Comparison of ENCODE assay signal across 8 cellular contexts in the genomic region with DNA sequence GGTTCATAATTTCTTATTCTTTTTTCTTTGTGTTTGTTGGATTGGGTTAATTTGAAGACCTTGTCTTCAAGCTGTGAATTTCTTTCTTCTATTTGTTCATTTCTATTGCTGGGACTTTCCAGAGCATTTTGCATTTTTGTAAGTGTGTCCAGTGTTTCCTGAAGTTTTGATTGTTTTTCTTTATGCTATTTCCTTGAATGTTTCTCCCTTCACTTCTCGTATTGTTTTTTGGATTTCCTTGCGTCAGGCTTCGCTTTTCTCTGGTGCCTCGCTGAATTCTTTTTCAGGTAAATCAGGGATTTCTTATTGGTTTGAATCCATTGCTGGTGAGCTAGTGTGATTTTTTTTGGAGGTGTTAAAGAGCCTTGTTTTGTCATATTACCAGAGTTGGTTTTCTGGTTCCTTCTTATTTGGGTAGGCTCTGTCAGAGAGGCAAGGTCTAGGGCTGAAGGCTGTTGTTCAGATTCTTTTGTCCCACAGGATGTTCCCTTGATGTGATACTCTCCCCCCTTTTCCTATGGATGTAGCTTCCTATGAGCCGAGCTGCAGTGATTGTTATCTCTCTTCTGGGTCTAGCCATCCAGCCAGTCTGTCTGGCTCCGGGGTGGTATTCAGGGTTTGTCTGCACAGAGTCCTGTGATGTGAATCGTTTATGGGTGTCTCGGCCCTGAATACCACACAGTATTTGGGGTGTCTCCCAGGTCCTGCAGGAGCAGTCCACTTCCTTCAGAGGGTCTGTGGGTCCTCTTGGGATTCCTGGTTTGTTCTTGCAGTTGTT. TPM values are rescaled to one million over a fixed set of nuclear protein-coding genes. Genes with fewer than 3 reads are reported as not detected.
A peak's percentile ranks its signal among the peaks of the same experiment; 100 is the strongest.
DNase-seq lines count a peak whose midpoint lies in the region; ATAC-seq and TF ChIP-seq lines count a peak whose summit lies in the region.
"Not testable (repeated sequence)": the region's sequence is repeated elsewhere in the genome, so short reads cannot be mapped to it uniquely, and the experiment has no call there.

No MANE protein-coding gene starts in this region.

- H3K4me3 Mint-ChIP-seq in CD4-positive, alpha-beta memory T cell = peak overlapping the region in 1 of 8 donors; percentile 49
- H3K4me3 Mint-ChIP-seq in GM23338; activated T-helper 1 cell treated with anti-CD3 and anti-CD28 coated beads, Interleukin-12 subunit alpha, Interleukin-12 subunit beta, Interleukin-2, Interleukin-4 antibody, amounts not matched to agents 30 ng/mL and 10 ng/mL and 1 ng/mL, durations not matched to agents 14 hours and 24 hours and 36 hours; natural killer cell: not testable (repeated sequence)
- peak overlapping the region; percentile 8 to 36 for H3K4me3 Mint-ChIP-seq in stimulated activated naive CD8-positive, alpha-beta T cell treated with anti-CD3 and anti-CD28 coated beads, Interleukin-15, amount 100 ng/mL, for 72 hours

- H3K9me3 Mint-ChIP-seq in CD4-positive, alpha-beta memory T cell; GM23338; natural killer cell: not testable (repeated sequence)
- peaks cover 17% of the 10 kb centered on the region for H3K9me3 Mint-ChIP-seq in activated T-helper 1 cell treated with anti-CD3 and anti-CD28 coated beads, Interleukin-12 subunit alpha, Interleukin-12 subunit beta, Interleukin-2, Interleukin-4 antibody, amounts not matched to agents 30 ng/mL and 10 ng/mL and 1 ng/mL, durations not matched to agents 14 hours and 24 hours and 36 hours
- peaks cover 7 to 25% of the 10 kb centered on the region in 2 donors for H3K9me3 Mint-ChIP-seq in stimulated activated naive CD8-positive, alpha-beta T cell treated with anti-CD3 and anti-CD28 coated beads, Interleukin-15, amount 100 ng/mL, for 72 hours

- not testable (repeated sequence) for TF ChIP-seq EP300 in SK-N-SH (IDR thresholded peaks at IDR 0.05; ENCODE audit: borderline replicate concordance in 1 of 2, low read depth in 1 of 2, low read length in 1 of 2)

- DNase-seq in CD4-positive, alpha-beta memory T cell; GM23338 (ENCODE audit: low spot score); activated T-helper 1 cell treated with anti-CD3 and anti-CD28 coated beads, Interleukin-12 subunit alpha, Interleukin-12 subunit beta, Interleukin-2, Interleukin-4 antibody, amounts not matched to agents 30 ng/mL and 10 ng/mL and 1 ng/mL, durations not matched to agents 14 hours and 24 hours and 36 hours (ENCODE audit: low spot score); natural killer cell; stimulated activated naive CD8-positive, alpha-beta T cell treated with anti-CD3 and anti-CD28 coated beads, Interleukin-15, amount 100 ng/mL, for 72 hours: not testable (repeated sequence)
- DNase-seq in SK-N-SH = peak; percentile 50
- peak; percentile 5 for DNase-seq in choroid plexus epithelial cell (ENCODE audit: low read depth)
- peak; percentile 80 for DNase-seq in islet precursor cell

- H3K4me2 ChIP-seq in GM23338 = not testable (repeated sequence)
- peak overlapping the region; percentile 73 for H3K4me2 ChIP-seq in SK-N-SH

- not testable (repeated sequence) for TF ChIP-seq CTCF in GM23338 (conservative IDR thresholded peaks at IDR 0.05; ENCODE audit: low read depth in 2 of 2); SK-N-SH (IDR thresholded peaks at IDR 0.05); choroid plexus epithelial cell (conservative IDR thresholded peaks at IDR 0.05; ENCODE audit: low read depth, low read length); natural killer cell (IDR thresholded peaks at IDR 0.05)

- H3K27me3 ChIP-seq in CD4-positive, alpha-beta memory T cell (ENCODE audit: insufficient read depth, low read length); GM23338 (ENCODE audit: insufficient read depth); SK-N-SH (ENCODE audit: insufficient read depth): not testable (repeated sequence)

- H3F3A ChIP-seq in GM23338 (replicated peaks; ENCODE audit: low read depth); SK-N-SH (replicated peaks; ENCODE audit: insufficient read depth): not testable (repeated sequence)

- not testable (repeated sequence) for H3K36me3 ChIP-seq in CD4-positive, alpha-beta memory T cell (ENCODE audit: insufficient read depth, low read length); GM23338 (ENCODE audit: insufficient read depth)
- peaks cover 0 to 13% of the 10 kb centered on the region in 2 experiments for H3K36me3 ChIP-seq in SK-N-SH (replicated peaks in 1 of 2; ENCODE audit: control insufficient read depth in 1 of 2, insufficient read depth in 2 of 2, low read length in 1 of 2)

- H3K9me3 ChIP-seq in CD4-positive, alpha-beta memory T cell (ENCODE audit: control insufficient read depth in 1 of 2, low read length in 2 of 2); SK-N-SH: not testable (repeated sequence)

- intact Hi-C loops in CD4-positive, alpha-beta memory T cell (cut with micrococcal nuclease); natural killer cell (cut with micrococcal nuclease): not testable (repeated sequence)
- intact Hi-C loops in activated T-helper 1 cell treated with anti-CD3 and anti-CD28 coated beads, Interleukin-12 subunit alpha, Interleukin-12 subunit beta, Interleukin-2, Interleukin-4 antibody, amounts not matched to agents 30 ng/mL and 10 ng/mL and 1 ng/mL, durations not matched to agents 14 hours and 24 hours and 36 hours (cut with micrococcal nuclease) = loop anchor here (5.0 kb wide), 2 partner anchors 55 to 270 kb away; a partner anchor contains a TSS

- CTCF ChIA-PET in CD4-positive, alpha-beta memory T cell (lab: Charles Lee; ENCODE audit: partially characterized antibody) = interaction anchor here (1.2 kb wide), 1 partner anchor 42 kb away, joined by 3 read pairs; no protein-coding TSS in a partner anchor
- CTCF ChIA-PET in SK-N-SH (lab: Yijun Ruan, JAX) = interaction anchor here (0.7 to 1.3 kb wide), 2 partner anchors 54 to 112 kb away, joined by 3 read pairs; no protein-coding TSS in a partner anchor

- H3K4me1 Mint-ChIP-seq in CD4-positive, alpha-beta memory T cell = peaks cover 35 to 53% (median 46%) of the 10 kb centered on the region in 4 donors
- H3K4me1 Mint-ChIP-seq in GM23338 = not testable (repeated sequence)
- H3K4me1 Mint-ChIP-seq in activated T-helper 1 cell treated with anti-CD3 and anti-CD28 coated beads, Interleukin-12 subunit alpha, Interleukin-12 subunit beta, Interleukin-2, Interleukin-4 antibody, amounts not matched to agents 30 ng/mL and 10 ng/mL and 1 ng/mL, durations not matched to agents 14 hours and 24 hours and 36 hours (ENCODE audit: low read depth) = peaks cover 58% of the 10 kb centered on the region
- peaks cover 33 to 40% of the 10 kb centered on the region in 2 donors for H3K4me1 Mint-ChIP-seq in natural killer cell
- peaks cover 65% of the 10 kb centered on the region for H3K4me1 Mint-ChIP-seq in stimulated activated naive CD8-positive, alpha-beta T cell treated with anti-CD3 and anti-CD28 coated beads, Interleukin-15, amount 100 ng/mL, for 72 hours

- ATAC-seq in GM23338; natural killer cell; stimulated activated naive CD8-positive, alpha-beta T cell treated with anti-CD3 and anti-CD28 coated beads, Interleukin-15, amount 100 ng/mL, for 72 hours: not testable (repeated sequence)

- 66% methylated on average over 8 of the region's 8 CpGs for WGBS in SK-N-SH (ENCODE audit: low lambda C conversion rate)

- POLR2A ChIA-PET in CD4-positive, alpha-beta memory T cell (lab: Charles Lee; ENCODE audit: partially characterized antibody) = interaction anchor here (1.1 to 4.5 kb wide), 2 partner anchors 22 to 235 kb away, joined by 4 to 22 read pairs; a partner anchor contains a TSS
- POLR2A ChIA-PET in SK-N-SH (lab: Yijun Ruan, JAX) = not testable (repeated sequence)

- peaks cover 29% of the 10 kb centered on the region for H3K4me1 ChIP-seq in CD4-positive, alpha-beta memory T cell (ENCODE audit: insufficient read depth, low read length)
- H3K4me1 ChIP-seq in GM23338 (ENCODE audit: insufficient read depth) = not testable (repeated sequence)
- H3K4me1 ChIP-seq in SK-N-SH (ENCODE audit: control insufficient read depth in 1 of 2, insufficient read depth in 2 of 2, low read depth in 1 of 2, low read length in 1 of 2) = peaks cover 7 to 12% of the 10 kb centered on the region in 2 experiments; a peak in 3 of 4 replicates

- H3K4me3 ChIP-seq in CD4-positive, alpha-beta memory T cell (ENCODE audit: low read length in 2 of 2); GM23338; SK-N-SH (ENCODE audit: low read depth in 2 of 2, low read length in 1 of 2); choroid plexus epithelial cell (ENCODE audit: low read depth, low read length): not testable (repeated sequence)

- H3K27me3 Mint-ChIP-seq in CD4-positive, alpha-beta memory T cell; GM23338 (ENCODE audit: insufficient read depth, low read depth, poor library complexity); activated T-helper 1 cell treated with anti-CD3 and anti-CD28 coated beads, Interleukin-12 subunit alpha, Interleukin-12 subunit beta, Interleukin-2, Interleukin-4 antibody, amounts not matched to agents 30 ng/mL and 10 ng/mL and 1 ng/mL, durations not matched to agents 14 hours and 24 hours and 36 hours (ENCODE audit: insufficient read depth); natural killer cell (ENCODE audit: low read depth in 2 of 2); stimulated activated naive CD8-positive, alpha-beta T cell treated with anti-CD3 and anti-CD28 coated beads, Interleukin-15, amount 100 ng/mL, for 72 hours: not testable (repeated sequence)

- peak overlapping the region in 4 of 7 donors; percentile 45 to 66 (median 59) for H3K27ac Mint-ChIP-seq in CD4-positive, alpha-beta memory T cell
- peak overlapping the region; percentile 43; the same call in 1 of the 2 replicates for H3K27ac Mint-ChIP-seq in GM23338
- H3K27ac Mint-ChIP-seq in activated T-helper 1 cell treated with anti-CD3 and anti-CD28 coated beads, Interleukin-12 subunit alpha, Interleukin-12 subunit beta, Interleukin-2, Interleukin-4 antibody, amounts not matched to agents 30 ng/mL and 10 ng/mL and 1 ng/mL, durations not matched to agents 14 hours and 24 hours and 36 hours = peak overlapping the region; percentile 13
- H3K27ac Mint-ChIP-seq in natural killer cell = peak overlapping the region; percentile 67 to 90
- H3K27ac Mint-ChIP-seq in stimulated activated naive CD8-positive, alpha-beta T cell treated with anti-CD3 and anti-CD28 coated beads, Interleukin-15, amount 100 ng/mL, for 72 hours = peak overlapping the region; percentile 32 to 68

- H3K36me3 Mint-ChIP-seq in CD4-positive, alpha-beta memory T cell = not testable (repeated sequence)
- H3K36me3 Mint-ChIP-seq in GM23338 (ENCODE audit: low read depth) (peaks cover 42% of the 10 kb centered on the region), natural killer cell (peaks cover 16% of the 10 kb centered on the region)
- H3K36me3 Mint-ChIP-seq in activated T-helper 1 cell treated with anti-CD3 and anti-CD28 coated beads, Interleukin-12 subunit alpha, Interleukin-12 subunit beta, Interleukin-2, Interleukin-4 antibody, amounts not matched to agents 30 ng/mL and 10 ng/mL and 1 ng/mL, durations not matched to agents 14 hours and 24 hours and 36 hours (ENCODE audit: low read depth) = peaks cover 43% of the 10 kb centered on the region

- H3K27ac ChIP-seq in CD4-positive, alpha-beta memory T cell (ENCODE audit: low read depth, low read length); GM23338 (ENCODE audit: low read depth): not testable (repeated sequence)
- H3K27ac ChIP-seq in SK-N-SH (ENCODE audit: low read depth in 2 of 2, low read length in 1 of 2) = peak overlapping the region; percentile 55 to 85

- peak overlapping the region; percentile 12; the same call in 1 of the 2 replicates for H3K9ac ChIP-seq in SK-N-SH

- H3K79me2 ChIP-seq in GM23338 (replicated peaks; ENCODE audit: insufficient read depth) (peaks cover 49% of the 10 kb centered on the region), SK-N-SH (ENCODE audit: insufficient read depth) (peaks cover 20% of the 10 kb centered on the region)

- not testable (repeated sequence) for H4K20me1 ChIP-seq in GM23338 (replicated peaks; ENCODE audit: insufficient read depth); SK-N-SH (ENCODE audit: insufficient read depth)

- not testable (repeated sequence) for H3K9me2 ChIP-seq in GM23338 (ENCODE audit: insufficient read depth); SK-N-SH

- not testable (repeated sequence) for TF ChIP-seq RAD21 in SK-N-SH (IDR thresholded peaks at IDR 0.05; ENCODE audit: low read length)

- not testable (repeated sequence) for H2AFZ ChIP-seq in GM23338
- H2AFZ ChIP-seq in SK-N-SH (ENCODE audit: low read depth) = peak overlapping the region; percentile 65

RNA-seq across cellular contexts. Expression of a gene that starts 21.0 kb away (rescaled TPM):
- under 1 TPM; 0.67 to 0.86 TPM for total RNA-seq in CD4-positive, alpha-beta memory T cell
- polyA plus RNA-seq in CD4-positive, alpha-beta memory T cell = 1 to 10 TPM in 1 of 2 donors, not detected in 1; 2.4 TPM
- 48.9 and 53.0 TPM in 2 replicates for total RNA-seq in GM23338 (2014; rRNA removed; shearing (Covaris generic))
- 16.5 and 19.5 TPM in 2 replicates for polyA plus RNA-seq in GM23338 (2016; fragmentation: Nextera tagmentation; extraction: Ambion mirVana)
- 4.4 and 4.5 TPM in 2 replicates for polyA plus RNA-seq in SK-N-SH (2012; rRNA removed)
- polyA plus RNA-seq in SK-N-SH (2012; cell fraction: cytosol; rRNA removed) = 4.8 and 6.4 TPM in 2 replicates
- polyA plus RNA-seq in SK-N-SH (2012; cell fraction: nucleus; rRNA removed) = 1.5 and 3.1 TPM in 2 replicates
- 28.7 and 29.4 TPM in 2 replicates for total RNA-seq in activated T-helper 1 cell treated with anti-CD3 and anti-CD28 coated beads, Interleukin-12 subunit alpha, Interleukin-12 subunit beta, Interleukin-2, Interleukin-4 antibody, amounts not matched to agents 30 ng/mL and 10 ng/mL and 1 ng/mL, durations not matched to agents 14 hours and 24 hours and 36 hours
- total RNA-seq in natural killer cell = 1 to 10 TPM in 2 of 3 donors, under 1 TPM in 1; 0.89 to 2.4 (median 1.8) TPM

RNA-seq across cellular contexts. Expression of a gene that starts 22.4 kb away (rescaled TPM):
- 10 to 100 TPM; 24.1 to 28.0 TPM for total RNA-seq in CD4-positive, alpha-beta memory T cell
- polyA plus RNA-seq in CD4-positive, alpha-beta memory T cell = 10 to 100 TPM; 34.4 to 38.4 TPM
- 52.2 and 52.8 TPM in 2 replicates for total RNA-seq in GM23338 (2014; rRNA removed; shearing (Covaris generic))
- 26.1 and 33.3 TPM in 2 replicates for polyA plus RNA-seq in GM23338 (2016; fragmentation: Nextera tagmentation; extraction: Ambion mirVana)
- 65.0 and 91.7 TPM in 2 replicates for polyA plus RNA-seq in SK-N-SH (2012; rRNA removed)
- 87.4 and 92.1 TPM in 2 replicates for polyA plus RNA-seq in SK-N-SH (2012; cell fraction: cytosol; rRNA removed)
- 20.3 and 45.9 TPM in 2 replicates for polyA plus RNA-seq in SK-N-SH (2012; cell fraction: nucleus; rRNA removed)
- 22.7 and 24.0 TPM in 2 replicates for total RNA-seq in activated T-helper 1 cell treated with anti-CD3 and anti-CD28 coated beads, Interleukin-12 subunit alpha, Interleukin-12 subunit beta, Interleukin-2, Interleukin-4 antibody, amounts not matched to agents 30 ng/mL and 10 ng/mL and 1 ng/mL, durations not matched to agents 14 hours and 24 hours and 36 hours
- total RNA-seq in natural killer cell = 10 to 100 TPM; 28.1 to 30.0 (median 30.0) TPM

Comparison
In these comparisons a context has a peak if more than half of its experiments do, and no peak if none do; other contexts are left out.
1. H3K27ac Mint-ChIP-seq: peak in every context shown above with its lines; median percentile 78 in natural killer cell; 59 in CD4-positive, alpha-beta memory T cell; 50 in stimulated activated naive CD8-positive, alpha-beta T cell treated with anti-CD3 and anti-CD28 coated beads, Interleukin-15, amount 100 ng/mL, for 72 hours; 43 in GM23338; 13 in activated T-helper 1 cell treated with anti-CD3 and anti-CD28 coated beads, Interleukin-12 subunit alpha, Interleukin-12 subunit beta, Interleukin-2, Interleukin-4 antibody, amounts not matched to agents 30 ng/mL and 10 ng/mL and 1 ng/mL, durations not matched to agents 14 hours and 24 hours and 36 hours.